32 cellular contexts compared by ENCODE assay signal in genomic region chr17:8371786-8372185, GRCh38. TPM values are rescaled to one million over a fixed set of nuclear protein-coding genes. Genes with fewer than 3 reads are reported as not detected.
DNase-seq lines count a peak whose midpoint lies in the region; ATAC-seq and TF ChIP-seq lines count a peak whose summit lies in the region.
"Had no signal": no experiment of that assay in that cellular context is flagged by ENCODE, and none has a peak within 500 bp of the region (broad histone marks: within the 10 kb centered on the region; RNA-seq: fewer than 3 reads in every experiment).

No MANE protein-coding gene starts in this region.

- peaks cover 14% of the 10 kb centered on the region for H3K4me1 Mint-ChIP-seq in T-helper 17 cell

- H3K4me3 ChIP-seq in fibroblast of mammary gland (ENCODE audit: control insufficient read depth, low read depth, low read length) (no peak overlapping the region), gastrocnemius medialis (no peak overlapping the region)
- H3K4me3 ChIP-seq: BLaER1 treated with 17β-estradiol and CSF1 and Interleukin-3, amounts not matched to agents 10 nM and 100 nM; suprapubic skin; upper lobe of left lung had no signal

- no peak for TF ChIP-seq POLR2A in gastrocnemius medialis (IDR thresholded peaks at IDR 0.05)

- peaks cover 10% of the 10 kb centered on the region for H3K36me3 Mint-ChIP-seq in T-helper 17 cell (ENCODE audit: low read depth)

- peak overlapping the region; percentile 32 for H3K27ac Mint-ChIP-seq in T-helper 17 cell
- H3K27ac Mint-ChIP-seq: activated CD8-positive, alpha-beta T cell treated with anti-CD3 and anti-CD28 coated beads, Interleukin-2, amount 10 ng/mL, durations not matched to agents 7 days and 5 days; activated naive CD4-positive, alpha-beta T cell treated with anti-CD3 and anti-CD28 coated beads, Interleukin-2, amount 10 ng/mL, durations not matched to agents 7 days and 5 days; IgD-negative memory B cell had no signal

- no peak overlapping the region for H3K4me3 Mint-ChIP-seq in T-helper 17 cell
- H3K4me3 Mint-ChIP-seq: activated CD8-positive, alpha-beta T cell treated with anti-CD3 and anti-CD28 coated beads, Interleukin-2, amount 10 ng/mL, durations not matched to agents 7 days and 5 days; activated naive CD4-positive, alpha-beta T cell treated with anti-CD3 and anti-CD28 coated beads, Interleukin-2, amount 10 ng/mL, durations not matched to agents 7 days and 5 days; naive thymus-derived CD8-positive, alpha-beta T cell had no signal

- H3K9me3 ChIP-seq in T-helper 17 cell (ENCODE audit: control insufficient read depth, low read length, poor library complexity, severe bottlenecking), result no peaks in the 10 kb centered on the region
- H3K9me3 ChIP-seq in gastrocnemius medialis, result no peaks in the 10 kb centered on the region
- H3K9me3 ChIP-seq: Caco-2, suprapubic skin, upper lobe of left lung had no signal

- intact Hi-C loops in gastrocnemius medialis (cut with DNase I; ENCODE audit: low total_unique reads), result no loop called here

- H3K36me3 ChIP-seq in gastrocnemius medialis, result peaks cover 0 to 17% of the 10 kb centered on the region in 2 donors

- DNase-seq in LHCN-M2 (ENCODE audit: low read depth), result peak; percentile 71
- no peak for DNase-seq in T-helper 17 cell
- peak; percentile 52 for DNase-seq in fibroblast of mammary gland (ENCODE audit: low read depth)
- no peak for DNase-seq in gastrocnemius medialis
- no peak for DNase-seq in hippocampal formation (lab: John Stamatoyannopoulos, UW)
- DNase-seq in NCI-H510A treated with DMSO at 0.1 percent for 48 hours (lab: John Stamatoyannopoulos, UW), result no peak
- DNase-seq: activated CD4-positive, alpha-beta T cell treated with anti-CD3 and anti-CD28 coated beads for 4 hours; activated CD8-positive, alpha-beta T cell treated with anti-CD3 and anti-CD28 coated beads, Interleukin-2, amount 10 ng/mL, durations not matched to agents 7 days and 5 days; activated naive CD4-positive, alpha-beta T cell treated with anti-CD3 and anti-CD28 coated beads, Interleukin-2, amount 10 ng/mL, durations not matched to agents 7 days and 5 days; amniotic stem cell; brain microvascular endothelial cell; Caco-2; DMS79; GF-D8; HCEC 1CT; midbrain; naive thymus-derived CD8-positive, alpha-beta T cell; NCI-H1048; NCI-H1694; NCI-H526; Right ventricle myocardium superior; small intestine; stimulated activated naive CD4-positive, alpha-beta T cell; upper lobe of left lung had no signal

- ATAC-seq in T-helper 17 cell (no peak), gastrocnemius medialis (peak; percentile 16 to 23), HG03095 (IDR thresholded peaks at IDR 0.05; ENCODE audit: unreplicated experiment) (no peak)
- ATAC-seq: activated CD8-positive, alpha-beta T cell treated with anti-CD3 and anti-CD28 coated beads, Interleukin-2, amount 10 ng/mL, durations not matched to agents 7 days and 5 days; naive thymus-derived CD8-positive, alpha-beta T cell had no signal

- H3K27me3 ChIP-seq in gastrocnemius medialis, result no peaks in the 10 kb centered on the region
- H3K27me3 ChIP-seq: BLaER1 treated with 17β-estradiol and CSF1 and Interleukin-3, amounts not matched to agents 10 nM and 100 nM; brain microvascular endothelial cell; suprapubic skin; upper lobe of left lung had no signal

- no peaks in the 10 kb centered on the region for H3K27me3 Mint-ChIP-seq in T-helper 17 cell
- H3K27me3 Mint-ChIP-seq: activated naive CD4-positive, alpha-beta T cell treated with anti-CD3 and anti-CD28 coated beads, Interleukin-2, amount 10 ng/mL, durations not matched to agents 7 days and 5 days; IgD-negative memory B cell; naive thymus-derived CD8-positive, alpha-beta T cell had no signal

- in situ Hi-C loops in gastrocnemius medialis (cut with MboI; ENCODE audit: low sequenced_read_pairs in 4 of 4), result no loop called here

- TF ChIP-seq CTCF in fibroblast of mammary gland (conservative IDR thresholded peaks at IDR 0.05; ENCODE audit: control insufficient read depth, insufficient read depth, low read depth, low read length), result no peak
- TF ChIP-seq CTCF in gastrocnemius medialis (IDR thresholded peaks at IDR 0.05 in 4 of 5, conservative IDR thresholded peaks at IDR 0.05 in 1 of 5), result no peak

- H3K4me1 ChIP-seq in gastrocnemius medialis, result peaks cover 34% of the 10 kb centered on the region in 2 donors
- H3K4me1 ChIP-seq: Caco-2 had no signal

- H3K27ac ChIP-seq in gastrocnemius medialis, result peak overlapping the region; percentile 43 to 67 (median 54)
- H3K27ac ChIP-seq: BLaER1 treated with 17β-estradiol and CSF1 and Interleukin-3, amounts not matched to agents 10 nM and 100 nM; brain microvascular endothelial cell; suprapubic skin; upper lobe of left lung had no signal

RNA-seq across cellular contexts. Expression of gene RPL26, which starts 11.2 kb away (rescaled TPM):
- total RNA-seq in LHCN-M2 (2014; rRNA removed) (2,622 and 3,054 TPM in 2 replicates), T-helper 17 cell (1,000 to 10,000 TPM; 2,731 to 2,885 TPM), gastrocnemius medialis (1,000 to 10,000 TPM; 2,392 to 2,913 (median 2,833) TPM)
- 2,550 TPM for polyA plus RNA-seq in LHCN-M2 (2012)

RNA-seq across cellular contexts. Expression of gene RNF222, which starts 25.8 kb away (rescaled TPM):
- not detected in 2 replicates for total RNA-seq in LHCN-M2 (2014; rRNA removed)
- polyA plus RNA-seq in LHCN-M2 (2012), result 0.02 TPM
- under 1 TPM; 0.52 to 0.62 TPM for total RNA-seq in T-helper 17 cell
- not detected for total RNA-seq in gastrocnemius medialis
- total RNA-seq: Caco-2, osteoblast, Right ventricle myocardium superior, upper lobe of left lung had no signal
- polyA plus RNA-seq: small intestine had no signal

RNA-seq across cellular contexts. Expression of gene ODF4, which starts 32.1 kb away (rescaled TPM):
- total RNA-seq in LHCN-M2 (2014; rRNA removed) (not detected in 2 replicates), T-helper 17 cell (not detected), gastrocnemius medialis (not detected)
- polyA plus RNA-seq in LHCN-M2 (2012), result not detected
- total RNA-seq: activated CD8-positive, alpha-beta T cell treated with anti-CD3 and anti-CD28 coated beads, Interleukin-2, amount 10 ng/mL, durations not matched to agents 7 days and 5 days; Caco-2; lower leg skin; naive thymus-derived CD8-positive, alpha-beta T cell; osteoblast; Right ventricle myocardium superior; suprapubic skin; T-helper 2 cell treated with Interferon-gamma antibody and Interleukin-4, amounts not matched to agents 100 ng/mL and 5 ng/mL, for 36 hours; upper lobe of left lung had no signal
- polyA plus RNA-seq: IgD-negative memory B cell; keratinocyte; naive thymus-derived CD8-positive, alpha-beta T cell; small intestine had no signal

Comparison
In these comparisons a context has a peak if more than half of its experiments do, and no peak if none do; other contexts are left out.
1. DNase-seq: peak in LHCN-M2 (single experiment) and fibroblast of mammary gland (single experiment); none in T-helper 17 cell (0 of 3), gastrocnemius medialis (0 of 2), hippocampal formation (0 of 2) and NCI-H510A treated with DMSO at 0.1 percent for 48 hours (single experiment).
2. ATAC-seq: peak in gastrocnemius medialis (2 of 2); none in T-helper 17 cell (single experiment) and HG03095 (single experiment).